8 cellular contexts compared by ENCODE assay signal in genomic region chr4:152591361-152591760, GRCh38. TPM values are rescaled to one million over a fixed set of nuclear protein-coding genes. Genes with fewer than 3 reads are reported as not detected.
DNase-seq lines count a peak whose midpoint lies in the region; ATAC-seq and TF ChIP-seq lines count a peak whose summit lies in the region.

No MANE protein-coding gene starts in this region.

- ATAC-seq in activated CD8-positive, alpha-beta memory T cell treated with anti-CD3 and anti-CD28 coated beads, Interleukin-2, amount 10 ng/mL, durations not matched to agents 7 days and 5 days = peak; percentile 45
- ATAC-seq in activated CD8-positive, alpha-beta T cell treated with anti-CD3 and anti-CD28 coated beads, Interleukin-2, amount 10 ng/mL, durations not matched to agents 7 days and 5 days = peak; percentile 77
- no peak for ATAC-seq in HG02852 (IDR thresholded peaks at IDR 0.05; ENCODE audit: unreplicated experiment)
- no peak for ATAC-seq in HG03025 (IDR thresholded peaks at IDR 0.05; ENCODE audit: low FRiP score, unreplicated experiment)

- H3K4me3 ChIP-seq in fibroblast of the aortic adventitia (ENCODE audit: low read depth, low read length) (no peak overlapping the region), ovary (no peak overlapping the region)

- H3K27ac Mint-ChIP-seq in activated CD8-positive, alpha-beta memory T cell treated with anti-CD3 and anti-CD28 coated beads, Interleukin-2, amount 10 ng/mL, durations not matched to agents 7 days and 5 days = no peak overlapping the region
- H3K27ac Mint-ChIP-seq in activated CD8-positive, alpha-beta T cell treated with anti-CD3 and anti-CD28 coated beads, Interleukin-2, amount 10 ng/mL, durations not matched to agents 7 days and 5 days = no peak overlapping the region

- H3K27me3 Mint-ChIP-seq in activated CD8-positive, alpha-beta memory T cell treated with anti-CD3 and anti-CD28 coated beads, Interleukin-2, amount 10 ng/mL, durations not matched to agents 7 days and 5 days = peaks cover 13% of the 10 kb centered on the region
- peaks cover 28% of the 10 kb centered on the region for H3K27me3 Mint-ChIP-seq in activated CD8-positive, alpha-beta T cell treated with anti-CD3 and anti-CD28 coated beads, Interleukin-2, amount 10 ng/mL, durations not matched to agents 7 days and 5 days (ENCODE audit: low read depth)

- H3K9me3 Mint-ChIP-seq in activated CD8-positive, alpha-beta memory T cell treated with anti-CD3 and anti-CD28 coated beads, Interleukin-2, amount 10 ng/mL, durations not matched to agents 7 days and 5 days (ENCODE audit: low read depth) = no peaks in the 10 kb centered on the region
- H3K9me3 Mint-ChIP-seq in activated CD8-positive, alpha-beta T cell treated with anti-CD3 and anti-CD28 coated beads, Interleukin-2, amount 10 ng/mL, durations not matched to agents 7 days and 5 days (ENCODE audit: insufficient read depth) = no peaks in the 10 kb centered on the region

- 0 to 10% (median 3%) methylated on average over 13 of the region's 13 CpGs for WGBS in ovary, 3 donors

- H3K36me3 ChIP-seq in ovary = no peaks in the 10 kb centered on the region

- no peaks in the 10 kb centered on the region for H3K27me3 ChIP-seq in ovary

- CTCF ChIA-PET in activated CD8-positive, alpha-beta memory T cell treated with anti-CD3 and anti-CD28 coated beads, Interleukin-2, amount 10 ng/mL, durations not matched to agents 7 days and 5 days (lab: Charles Lee) = no interaction called here
- CTCF ChIA-PET in activated CD8-positive, alpha-beta T cell treated with anti-CD3 and anti-CD28 coated beads, Interleukin-2, amount 10 ng/mL, durations not matched to agents 7 days and 5 days (lab: Charles Lee) = interaction anchor here (1.2 kb wide), 1 partner anchor 90 kb away, joined by 8 read pairs; no protein-coding TSS in a partner anchor

- POLR2A ChIA-PET in activated CD8-positive, alpha-beta T cell treated with anti-CD3 and anti-CD28 coated beads, Interleukin-2, amount 10 ng/mL, durations not matched to agents 7 days and 5 days (lab: Charles Lee) = interaction anchor here (1.6 kb wide), 1 partner anchor 55 kb away, joined by 5 read pairs; the partner anchor contains the start of gene FBXW7

- intact Hi-C loops in ovary (cut with DNase I) = no loop called here

- no peak for TF ChIP-seq POLR2A in ovary (IDR thresholded peaks at IDR 0.05)

- H3K9me3 ChIP-seq in ovary = no peaks in the 10 kb centered on the region

- no peak overlapping the region for H3K27ac ChIP-seq in ovary

- DNase-seq in activated CD8-positive, alpha-beta memory T cell treated with anti-CD3 and anti-CD28 coated beads, Interleukin-2, amount 10 ng/mL, durations not matched to agents 7 days and 5 days = peak; percentile 46
- no peak for DNase-seq in activated CD8-positive, alpha-beta memory T cell treated with anti-CD3 and anti-CD28 coated beads for 24 hours
- peak; percentile 43 for DNase-seq in activated CD8-positive, alpha-beta T cell treated with anti-CD3 and anti-CD28 coated beads, Interleukin-2, amount 10 ng/mL, durations not matched to agents 7 days and 5 days
- DNase-seq in fibroblast of the aortic adventitia (ENCODE audit: low read depth) (peak; percentile 18), ovary (peak; percentile 14 to 56 (median 23)), hepatic stellate cell (ENCODE audit: low spot score) (no peak)

- TF ChIP-seq CTCF in fibroblast of the aortic adventitia (IDR thresholded peaks at IDR 0.05; ENCODE audit: insufficient read depth, low read length) (no peak), ovary (IDR thresholded peaks at IDR 0.05) (no peak)

- peak overlapping the region; percentile 26 for H3K4me3 Mint-ChIP-seq in activated CD8-positive, alpha-beta memory T cell treated with anti-CD3 and anti-CD28 coated beads, Interleukin-2, amount 10 ng/mL, durations not matched to agents 7 days and 5 days
- H3K4me3 Mint-ChIP-seq in activated CD8-positive, alpha-beta T cell treated with anti-CD3 and anti-CD28 coated beads, Interleukin-2, amount 10 ng/mL, durations not matched to agents 7 days and 5 days = peak overlapping the region; percentile 25

- no peaks in the 10 kb centered on the region for H3K36me3 Mint-ChIP-seq in activated CD8-positive, alpha-beta memory T cell treated with anti-CD3 and anti-CD28 coated beads, Interleukin-2, amount 10 ng/mL, durations not matched to agents 7 days and 5 days
- no peaks in the 10 kb centered on the region for H3K36me3 Mint-ChIP-seq in activated CD8-positive, alpha-beta T cell treated with anti-CD3 and anti-CD28 coated beads, Interleukin-2, amount 10 ng/mL, durations not matched to agents 7 days and 5 days (ENCODE audit: low read depth)

- no peaks in the 10 kb centered on the region for H3K4me1 ChIP-seq in ovary (ENCODE audit: insufficient read depth)

- peaks cover 4% of the 10 kb centered on the region for H3K4me1 Mint-ChIP-seq in activated CD8-positive, alpha-beta memory T cell treated with anti-CD3 and anti-CD28 coated beads, Interleukin-2, amount 10 ng/mL, durations not matched to agents 7 days and 5 days
- peaks cover 9% of the 10 kb centered on the region for H3K4me1 Mint-ChIP-seq in activated CD8-positive, alpha-beta T cell treated with anti-CD3 and anti-CD28 coated beads, Interleukin-2, amount 10 ng/mL, durations not matched to agents 7 days and 5 days (ENCODE audit: low read depth)

- no peak for TF ChIP-seq EP300 in ovary (IDR thresholded peaks at IDR 0.05)

RNA-seq across cellular contexts. Expression of gene FBXW7, which starts 55.5 kb away (rescaled TPM):
- total RNA-seq in activated CD8-positive, alpha-beta memory T cell treated with anti-CD3 and anti-CD28 coated beads, Interleukin-2, amount 10 ng/mL, durations not matched to agents 7 days and 5 days = 10 to 100 TPM; 49.3 to 62.9 TPM
- total RNA-seq in activated CD8-positive, alpha-beta T cell treated with anti-CD3 and anti-CD28 coated beads, Interleukin-2, amount 10 ng/mL, durations not matched to agents 7 days and 5 days = 10 to 100 TPM; 50.6 to 56.9 TPM
- 59.7 and 77.0 TPM in 2 replicates for total RNA-seq in fibroblast of the aortic adventitia (ENCODE audit: low replicate concordance)
- 10 to 100 TPM; 31.3 to 66.8 (median 43.4) TPM for total RNA-seq in ovary
- 10 to 100 TPM in 1 of 2 donors, 1 to 10 TPM in 1; 9.1 to 17.1 TPM for polyA plus RNA-seq in ovary

Comparison
In these comparisons a context has a peak if more than half of its experiments do, and no peak if none do; other contexts are left out.
1. DNase-seq: peak in activated CD8-positive, alpha-beta memory T cell treated with anti-CD3 and anti-CD28 coated beads, Interleukin-2, amount 10 ng/mL, durations not matched to agents 7 days and 5 days (single experiment), activated CD8-positive, alpha-beta T cell treated with anti-CD3 and anti-CD28 coated beads, Interleukin-2, amount 10 ng/mL, durations not matched to agents 7 days and 5 days (single experiment), fibroblast of the aortic adventitia (single experiment) and ovary (5 of 5); none in activated CD8-positive, alpha-beta memory T cell treated with anti-CD3 and anti-CD28 coated beads for 24 hours (single experiment) and hepatic stellate cell (single experiment).
2. ATAC-seq: peak in activated CD8-positive, alpha-beta memory T cell treated with anti-CD3 and anti-CD28 coated beads, Interleukin-2, amount 10 ng/mL, durations not matched to agents 7 days and 5 days (single experiment) and activated CD8-positive, alpha-beta T cell treated with anti-CD3 and anti-CD28 coated beads, Interleukin-2, amount 10 ng/mL, durations not matched to agents 7 days and 5 days (single experiment); none in HG02852 (single experiment) and HG03025 (single experiment).